ENCODE assay signal across 1 cellular context in genomic region chr12:90842477-90842876, GRCh38.
TF ChIP-seq lines count a peak whose summit lies in the region.

No MANE protein-coding gene starts in this region.

TF ChIP-seq in WTC11, 78 proteins besides CTCF, POLR2A, EP300 and RAD21 (continued from another document):
- TF ChIP-seq PRDM15 (CRISPR knock-in tag; IDR thresholded peaks at IDR 0.05): no peak
